In the genomic region with DNA sequence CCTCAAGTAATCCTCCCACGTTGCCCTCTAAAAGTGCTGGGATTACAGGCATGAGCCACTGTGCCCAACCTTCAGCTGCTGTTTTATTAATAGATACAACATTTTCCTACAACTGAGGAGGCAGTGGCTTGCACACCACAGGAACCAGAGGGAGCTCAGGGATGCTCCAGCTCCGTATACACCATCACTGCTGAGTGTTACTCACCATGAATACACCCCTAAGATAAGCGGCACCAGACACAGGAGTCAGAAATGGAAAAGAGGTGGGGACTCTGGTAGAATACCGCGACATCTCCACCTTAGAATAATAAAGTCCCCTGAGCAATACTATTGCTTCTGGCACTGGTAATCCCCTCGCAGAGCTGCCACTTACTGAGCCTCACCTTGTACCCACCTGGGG, we compare ENCODE assay signal across 18 cellular contexts.
A peak's percentile ranks its signal among the peaks of the same experiment; 100 is the strongest.
DNase-seq lines count a peak whose midpoint lies in the region; ATAC-seq and TF ChIP-seq lines count a peak whose summit lies in the region.
"Had no signal": no experiment of that assay in that cellular context is flagged by ENCODE, and none has a peak within 500 bp of the region (broad histone marks: within the 10 kb centered on the region; RNA-seq: fewer than 3 reads in every experiment).

No MANE protein-coding gene starts in this region.

- H2BK20ac ChIP-seq in IMR-90 (ENCODE audit: low read depth, low read length): no peak overlapping the region

- TF ChIP-seq POLR2A in IMR-90 (IDR thresholded peaks at IDR 0.05; ENCODE audit: low read depth, low read length) (no peak), gastrocnemius medialis (IDR thresholded peaks at IDR 0.05) (no peak), lower leg skin (IDR thresholded peaks at IDR 0.05) (no peak)

- BruUV-seq in IMR-90 (replicated peaks; lab: Mats Ljungman, UMichigan): no TSS peak

- no peak overlapping the region for H3K4ac ChIP-seq in IMR-90 (ENCODE audit: low read depth, low read length)

- no peak for ATAC-seq in IMR-90 (ENCODE audit: low read depth)
- ATAC-seq in gastrocnemius medialis: no peak
- no peak for ATAC-seq in HG03457 (IDR thresholded peaks at IDR 0.05; ENCODE audit: unreplicated experiment)
- ATAC-seq: Panc1 had no signal

- H3K27ac ChIP-seq in 22Rv1: peak overlapping the region; percentile 65
- H3K27ac ChIP-seq in IMR-90 (ENCODE audit: insufficient read depth, low read length): no peak overlapping the region
- H3K27ac ChIP-seq in epithelial cell of prostate: peak overlapping the region; percentile 73
- H3K27ac ChIP-seq in gastrocnemius medialis: peak overlapping the region; percentile 28 to 73 (median 58)
- H3K27ac ChIP-seq: SJSA1 had no signal

- no peak overlapping the region for H3K56ac ChIP-seq in IMR-90 (ENCODE audit: extremely low read depth, insufficient read depth, low read length)

- H3K9me3 ChIP-seq in IMR-90 (ENCODE audit: control insufficient read depth, insufficient read depth, low read length) (no peaks in the 10 kb centered on the region), gastrocnemius medialis (no peaks in the 10 kb centered on the region)
- H3K9me3 ChIP-seq: HAP-1, SJSA1 had no signal

- TF ChIP-seq CTCF in 22Rv1 (IDR thresholded peaks at IDR 0.05): no peak
- no peak for TF ChIP-seq CTCF in IMR-90 (conservative IDR thresholded peaks at IDR 0.05; ENCODE audit: low read depth, low read length)
- TF ChIP-seq CTCF in gastrocnemius medialis (IDR thresholded peaks at IDR 0.05 in 4 of 5, conservative IDR thresholded peaks at IDR 0.05 in 1 of 5): no peak
- TF ChIP-seq CTCF in lower leg skin (IDR thresholded peaks at IDR 0.05): no peak

- dilution Hi-C loops in IMR-90 (cut with HindIII; ENCODE audit: low sequenced_read_pairs, unreplicated experiment): no loop called here

- no peak overlapping the region for H2AK9ac ChIP-seq in IMR-90 (replicated peaks; ENCODE audit: low read depth, low read length, poor library complexity)

- CTCF ChIA-PET in IMR-90 (lab: Yijun Ruan, JAX): interaction anchor here (0.9 to 1.0 kb wide), 2 partner anchors 113 to 116 kb away, joined by 3 read pairs; no protein-coding TSS in a partner anchor

- H3K4me3 ChIP-seq in IMR-90 (ENCODE audit: insufficient read depth, low read depth, low read length) (no peak overlapping the region), gastrocnemius medialis (no peak overlapping the region), lower leg skin (ENCODE audit: low read depth, poor library complexity, severe bottlenecking) (no peak overlapping the region)
- H3K4me3 ChIP-seq: HAP-1, SJSA1 had no signal

- DNase-seq in IMR-90 (no peak), epithelial cell of prostate (ENCODE audit: low read depth, low spot score) (no peak), gastrocnemius medialis (no peak), NCI-H774 (lab: John Stamatoyannopoulos, UW) (no peak), SW 1271 (lab: John Stamatoyannopoulos, UW) (no peak), lower leg skin (ENCODE audit: low spot score in 2 of 2) (no peak)
- DNase-seq: CD4-positive, CD25-positive, alpha-beta regulatory T cell; DMS79; NCI-H1092; NCI-H187 treated with DMSO at 0.1 percent for 48 hours; NCI-H2227 treated with DMSO at 0.1 percent for 48 hours; NCI-H748 treated with DMSO at 0.1 percent for 48 hours; NK-92 treated with Interleukin-12 subunit alpha and Interleukin-12 subunit beta, amount 100 ng/mL, for 24 hours had no signal

- intact Hi-C loops in IMR-90 (cut with micrococcal nuclease): no loop called here
- intact Hi-C loops in gastrocnemius medialis (cut with DNase I; ENCODE audit: low total_unique reads): no loop called here
- intact Hi-C loops in lower leg skin (cut with DNase I; ENCODE audit: low total_unique reads): no loop called here

- no peak overlapping the region for H4K5ac ChIP-seq in IMR-90 (ENCODE audit: low read depth, low read length)

- H3K23ac ChIP-seq in IMR-90 (ENCODE audit: low read depth, low read length): no peak overlapping the region

- no peak overlapping the region for H2AFZ ChIP-seq in IMR-90 (replicated peaks; ENCODE audit: low read length, poor library complexity)

- H3K36me3 ChIP-seq in IMR-90 (ENCODE audit: control insufficient read depth, insufficient read depth, low read length) (no peaks in the 10 kb centered on the region), gastrocnemius medialis (peaks cover under 1 to 35% of the 10 kb centered on the region in 2 donors)
- H3K36me3 ChIP-seq: HAP-1, SJSA1 had no signal

- H3K4me1 ChIP-seq in IMR-90 (ENCODE audit: control insufficient read depth, insufficient read depth, low read length): peaks cover 5% of the 10 kb centered on the region
- H3K4me1 ChIP-seq in gastrocnemius medialis: peaks cover 7 to 16% of the 10 kb centered on the region in 2 donors

- POLR2A ChIA-PET in IMR-90 (lab: Charles Lee; ENCODE audit: unreplicated experiment): no interaction called here

- in situ Hi-C loops in IMR-90 (cut with MboI; ENCODE audit: low sequenced_read_pairs): loop anchor here (25.0 kb wide), 1 partner anchor 747 kb away; no protein-coding TSS in a partner anchor
- in situ Hi-C loops in gastrocnemius medialis (cut with MboI; ENCODE audit: low sequenced_read_pairs in 4 of 4): loop anchor here in 1 of 4 donors (25.0 kb wide), 1 partner anchor 222 kb away; no protein-coding TSS in a partner anchor

- H4K20me1 ChIP-seq in IMR-90 (ENCODE audit: insufficient read depth, low read length): no peaks in the 10 kb centered on the region

- no CpG with 5 or more reads among the region's 6 CpGs for WGBS in IMR-90 (ENCODE audit: extremely low coverage in 2 of 2, insufficient read length in 1 of 2), 2 experiments
- 80 to 93% methylated on average over 6 of the region's 6 CpGs for WGBS in lower leg skin, 2 donors

- peaks cover 3% of the 10 kb centered on the region; the same call in 1 of the 2 replicates for H3K9me1 ChIP-seq in IMR-90 (ENCODE audit: insufficient read depth, low read length)

- H3K14ac ChIP-seq in IMR-90 (replicated peaks; ENCODE audit: low read depth, low read length): no peak overlapping the region

- H2BK15ac ChIP-seq in IMR-90 (ENCODE audit: low read depth, low read length): no peak overlapping the region; the same call in 2 of the 3 replicates

- TF ChIP-seq RAD21 in IMR-90 (IDR thresholded peaks at IDR 0.05; ENCODE audit: low read length): no peak

- no peak overlapping the region for H3K18ac ChIP-seq in IMR-90 (ENCODE audit: low read depth, low read length)

- H4K91ac ChIP-seq in IMR-90 (ENCODE audit: insufficient read depth, low read depth, low read length): no peak overlapping the region

- H4K8ac ChIP-seq in IMR-90 (ENCODE audit: low read depth in 2 of 2, low read length in 2 of 2): no peak overlapping the region

- H2AK5ac ChIP-seq in IMR-90 (ENCODE audit: low read depth, low read length): no peak overlapping the region

- no peak overlapping the region for H3K4me2 ChIP-seq in IMR-90 (ENCODE audit: low read depth, low read length)

- H2BK5ac ChIP-seq in IMR-90 (ENCODE audit: low read depth, low read length, poor library complexity, severe bottlenecking): no peak overlapping the region

- H3K9ac ChIP-seq in IMR-90 (ENCODE audit: low read depth, low read length): no peak overlapping the region

- H2BK120ac ChIP-seq in IMR-90 (ENCODE audit: low read depth, low read length): 0 out of 2 replicates have a peak overlapping the region, but pooled peaks have one; percentile 52

- no peaks in the 10 kb centered on the region for H3K79me1 ChIP-seq in IMR-90 (ENCODE audit: low read depth in 1 of 2, low read length in 2 of 2)

- H3K27me3 ChIP-seq in IMR-90 (ENCODE audit: control insufficient read depth, insufficient read depth, low read length): no peaks in the 10 kb centered on the region
- H3K27me3 ChIP-seq in gastrocnemius medialis: no peaks in the 10 kb centered on the region
- H3K27me3 ChIP-seq: SJSA1 had no signal

TF ChIP-seq in IMR-90, 13 proteins besides CTCF, POLR2A, EP300 and RAD21:
- TF ChIP-seq BHLHE40 (IDR thresholded peaks at IDR 0.05; ENCODE audit: low read depth, low read length) (no peak), MAZ (IDR thresholded peaks at IDR 0.05; ENCODE audit: borderline replicate concordance, low read depth, low read length) (no peak), MXI1 (IDR thresholded peaks at IDR 0.05; ENCODE audit: borderline replicate concordance, low read depth, low read length) (no peak), CEBPB (IDR thresholded peaks at IDR 0.05; ENCODE audit: low read depth, low read length) (no peak), RCOR1 (IDR thresholded peaks at IDR 0.05; ENCODE audit: insufficient replicate concordance, low read length) (no peak), FOS (IDR thresholded peaks at IDR 0.05; ENCODE audit: low read depth, low read length) (no peak), RFX5 (IDR thresholded peaks at IDR 0.05; ENCODE audit: low read depth, low read length) (no peak), NFE2L2 (IDR thresholded peaks at IDR 0.05; ENCODE audit: low read depth, low read length) (no peak), MAFK (IDR thresholded peaks at IDR 0.05; ENCODE audit: low read depth, low read length) (no peak), CHD1 (IDR thresholded peaks at IDR 0.05; ENCODE audit: low read depth, low read length) (no peak)
- TF ChIP-seq, protein P1, sequence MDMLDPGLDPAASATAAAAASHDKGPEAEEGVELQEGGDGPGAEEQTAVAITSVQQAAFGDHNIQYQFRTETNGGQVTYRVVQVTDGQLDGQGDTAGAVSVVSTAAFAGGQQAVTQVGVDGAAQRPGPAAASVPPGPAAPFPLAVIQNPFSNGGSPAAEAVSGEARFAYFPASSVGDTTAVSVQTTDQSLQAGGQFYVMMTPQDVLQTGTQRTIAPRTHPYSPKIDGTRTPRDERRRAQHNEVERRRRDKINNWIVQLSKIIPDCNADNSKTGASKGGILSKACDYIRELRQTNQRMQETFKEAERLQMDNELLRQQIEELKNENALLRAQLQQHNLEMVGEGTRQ (IDR thresholded peaks at IDR 0.05; ENCODE audit: low read depth, low read length): no peak
